13 cellular contexts compared by ENCODE assay signal in the genomic region with DNA sequence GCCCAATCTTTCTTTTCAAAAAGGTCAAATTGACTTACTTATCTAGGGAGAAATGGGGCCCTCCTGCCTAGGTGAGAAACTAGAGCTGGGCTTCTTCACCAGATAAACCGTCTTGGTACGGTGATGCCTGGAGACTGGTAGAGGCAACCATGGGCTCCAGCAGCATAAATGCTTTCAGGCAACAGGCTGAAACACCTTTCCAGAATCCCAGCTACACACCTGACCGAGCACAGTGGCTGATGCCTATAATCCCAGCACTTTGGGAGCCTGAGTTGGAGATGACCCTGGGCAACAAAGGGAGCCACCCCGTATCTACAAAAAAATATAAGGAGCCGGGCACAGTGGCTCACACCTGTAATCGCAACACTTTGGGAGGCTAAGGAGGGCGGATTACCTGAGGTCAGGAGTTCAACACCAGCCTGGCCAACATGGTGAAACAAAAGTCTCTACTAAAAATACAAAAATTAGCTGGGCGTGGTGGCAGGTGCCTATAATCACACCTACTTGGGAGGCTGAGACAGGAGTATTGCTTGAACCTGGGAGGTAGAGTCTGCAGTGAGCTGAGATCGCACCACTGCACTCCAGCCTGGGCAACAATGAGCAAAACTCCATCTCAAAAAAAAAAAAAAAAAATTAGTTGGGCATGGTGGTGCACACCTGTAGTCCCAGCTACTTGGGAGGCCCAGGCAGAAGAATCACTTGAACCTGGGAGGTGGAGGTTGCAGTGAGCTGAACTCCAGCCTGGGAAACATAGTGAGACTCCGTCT. TPM values are rescaled to one million over a fixed set of nuclear protein-coding genes. Genes with fewer than 3 reads are reported as not detected.
DNase-seq lines count a peak whose midpoint lies in the region; ATAC-seq and TF ChIP-seq lines count a peak whose summit lies in the region.
"Had no signal": no experiment of that assay in that cellular context is flagged by ENCODE, and none has a peak within 500 bp of the region (broad histone marks: within the 10 kb centered on the region; RNA-seq: fewer than 3 reads in every experiment).

No MANE protein-coding gene starts in this region.

- H3K4me2 ChIP-seq in neural cell (ENCODE audit: low read length) = no peak overlapping the region

- H4K20me1 ChIP-seq in neural cell (ENCODE audit: insufficient read depth) = peaks cover 16% of the 10 kb centered on the region

- no peak for TF ChIP-seq CTCF in neural cell (IDR thresholded peaks at IDR 0.05; ENCODE audit: poor library complexity, severe bottlenecking)

- H3K36me3 Mint-ChIP-seq in T-helper 17 cell (ENCODE audit: low read depth) = no peaks in the 10 kb centered on the region
- H3K36me3 Mint-ChIP-seq: natural killer cell treated with Interleukin-12 subunit alpha and Interleukin-12 subunit beta and Interleukin-15 and Interleukin-18, amount 100 ng/mL, for 72 hours had no signal

- H3K79me2 ChIP-seq in neural cell (replicated peaks; ENCODE audit: insufficient read depth, low read length) = peaks cover 15% of the 10 kb centered on the region

- DNase-seq in T-helper 17 cell (no peak), C1 segment of cervical spinal cord (lab: John Stamatoyannopoulos, UW) (no peak)
- DNase-seq in stimulated activated CD4-positive, alpha-beta T cell treated with anti-CD3 and anti-CD28 coated beads, Interleukin-12 subunit alpha, Interleukin-12 subunit beta, amount 100 ng/mL, for 4 hours = no peak
- DNase-seq: activated CD8-positive, alpha-beta T cell treated with anti-CD3 and anti-CD28 coated beads for 36 hours; activated effector memory CD4-positive, alpha-beta T cell treated with anti-CD3 and anti-CD28 coated beads, Interleukin-2, amount 50 U/mL, for 16 hours; anterior cingulate cortex; colonic mucosa; immature natural killer cell; IMR-90; NCI-H1048; NCI-H526 treated with DMSO at 0.1 percent for 48 hours had no signal

- TF ChIP-seq RAD21 in neural cell (conservative IDR thresholded peaks at IDR 0.05) = no peak

- peak overlapping the region; percentile 50 for H3K4me3 Mint-ChIP-seq in T-helper 17 cell
- H3K4me3 Mint-ChIP-seq: activated CD8-positive, alpha-beta T cell treated with anti-CD3 and anti-CD28 coated beads for 36 hours; immature natural killer cell; natural killer cell treated with Interleukin-12 subunit alpha and Interleukin-12 subunit beta and Interleukin-15 and Interleukin-18, amount 100 ng/mL, for 72 hours had no signal

- H3K4me3 ChIP-seq in neural cell (ENCODE audit: low read length) = no peak overlapping the region
- H3K4me3 ChIP-seq: colonic mucosa had no signal

- H3F3A ChIP-seq in neural cell (ENCODE audit: insufficient read depth, low read length, poor library complexity, severe bottlenecking) = no peaks in the 10 kb centered on the region

- H3K27ac Mint-ChIP-seq in T-helper 17 cell = no peak overlapping the region
- H3K27ac Mint-ChIP-seq: natural killer cell treated with Interleukin-12 subunit alpha and Interleukin-12 subunit beta and Interleukin-15 and Interleukin-18, amount 100 ng/mL, for 72 hours had no signal

- H3K9ac ChIP-seq in neural cell (ENCODE audit: low read length) = no peak overlapping the region

- no peak overlapping the region for H3K27ac ChIP-seq in neural cell (ENCODE audit: low read length)
- H3K27ac ChIP-seq: colonic mucosa had no signal

- H2AFZ ChIP-seq in neural cell (ENCODE audit: low read depth, low read length) = no peak overlapping the region

- no peaks in the 10 kb centered on the region for H3K9me3 ChIP-seq in T-helper 17 cell (ENCODE audit: control insufficient read depth, low read length, poor library complexity, severe bottlenecking)
- H3K9me3 ChIP-seq in neural cell (ENCODE audit: low read length) = no peaks in the 10 kb centered on the region
- H3K9me3 ChIP-seq: colonic mucosa had no signal

- H3K27me3 ChIP-seq in neural cell (ENCODE audit: insufficient read depth, low read depth, low read length) = no peaks in the 10 kb centered on the region
- H3K27me3 ChIP-seq: colonic mucosa had no signal

- TF ChIP-seq EP300 in neural cell (conservative IDR thresholded peaks at IDR 0.05; ENCODE audit: poor library complexity, severe bottlenecking) = no peak

- H3K36me3 ChIP-seq in neural cell (ENCODE audit: insufficient read depth, low read length) = peaks cover 21% of the 10 kb centered on the region

- H3K27me3 Mint-ChIP-seq in T-helper 17 cell = no peaks in the 10 kb centered on the region
- H3K27me3 Mint-ChIP-seq: activated CD8-positive, alpha-beta T cell treated with anti-CD3 and anti-CD28 coated beads for 36 hours; natural killer cell treated with Interleukin-12 subunit alpha and Interleukin-12 subunit beta and Interleukin-15 and Interleukin-18, amount 100 ng/mL, for 72 hours had no signal

- H3K4me1 Mint-ChIP-seq in T-helper 17 cell = no peaks in the 10 kb centered on the region

- no peaks in the 10 kb centered on the region for H3K9me2 ChIP-seq in neural cell (ENCODE audit: insufficient read depth, low read length)

- ATAC-seq in T-helper 17 cell = no peak
- ATAC-seq: activated CD8-positive, alpha-beta T cell treated with anti-CD3 and anti-CD28 coated beads for 36 hours; natural killer cell treated with Interleukin-12 subunit alpha and Interleukin-12 subunit beta and Interleukin-15 and Interleukin-18, amount 100 ng/mL, for 72 hours had no signal

TF ChIP-seq in neural cell, 6 proteins besides CTCF, POLR2A, EP300 and RAD21:
- TF ChIP-seq TAF1 (IDR thresholded peaks at IDR 0.05; ENCODE audit: low read depth) (no peak), SMC3 (conservative IDR thresholded peaks at IDR 0.05; ENCODE audit: poor library complexity) (no peak), POLR2AphosphoS5 (IDR thresholded peaks at IDR 0.05) (peak; percentile 35), EZH2 (IDR thresholded peaks at IDR 0.05; ENCODE audit: borderline replicate concordance, insufficient read depth, low read length, poor library complexity, severe bottlenecking) (no peak)
- TF ChIP-seq, protein P1, sequence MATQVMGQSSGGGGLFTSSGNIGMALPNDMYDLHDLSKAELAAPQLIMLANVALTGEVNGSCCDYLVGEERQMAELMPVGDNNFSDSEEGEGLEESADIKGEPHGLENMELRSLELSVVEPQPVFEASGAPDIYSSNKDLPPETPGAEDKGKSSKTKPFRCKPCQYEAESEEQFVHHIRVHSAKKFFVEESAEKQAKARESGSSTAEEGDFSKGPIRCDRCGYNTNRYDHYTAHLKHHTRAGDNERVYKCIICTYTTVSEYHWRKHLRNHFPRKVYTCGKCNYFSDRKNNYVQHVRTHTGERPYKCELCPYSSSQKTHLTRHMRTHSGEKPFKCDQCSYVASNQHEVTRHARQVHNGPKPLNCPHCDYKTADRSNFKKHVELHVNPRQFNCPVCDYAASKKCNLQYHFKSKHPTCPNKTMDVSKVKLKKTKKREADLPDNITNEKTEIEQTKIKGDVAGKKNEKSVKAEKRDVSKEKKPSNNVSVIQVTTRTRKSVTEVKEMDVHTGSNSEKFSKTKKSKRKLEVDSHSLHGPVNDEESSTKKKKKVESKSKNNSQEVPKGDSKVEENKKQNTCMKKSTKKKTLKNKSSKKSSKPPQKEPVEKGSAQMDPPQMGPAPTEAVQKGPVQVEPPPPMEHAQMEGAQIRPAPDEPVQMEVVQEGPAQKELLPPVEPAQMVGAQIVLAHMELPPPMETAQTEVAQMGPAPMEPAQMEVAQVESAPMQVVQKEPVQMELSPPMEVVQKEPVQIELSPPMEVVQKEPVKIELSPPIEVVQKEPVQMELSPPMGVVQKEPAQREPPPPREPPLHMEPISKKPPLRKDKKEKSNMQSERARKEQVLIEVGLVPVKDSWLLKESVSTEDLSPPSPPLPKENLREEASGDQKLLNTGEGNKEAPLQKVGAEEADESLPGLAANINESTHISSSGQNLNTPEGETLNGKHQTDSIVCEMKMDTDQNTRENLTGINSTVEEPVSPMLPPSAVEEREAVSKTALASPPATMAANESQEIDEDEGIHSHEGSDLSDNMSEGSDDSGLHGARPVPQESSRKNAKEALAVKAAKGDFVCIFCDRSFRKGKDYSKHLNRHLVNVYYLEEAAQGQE (IDR thresholded peaks at IDR 0.05; ENCODE audit: borderline replicate concordance) = no peak
TF ChIP-seq in neural cell: peak in this region for 1.

RNA-seq across cellular contexts. Expression of a gene that starts 8.0 kb away (rescaled TPM):
- 100 to 1,000 TPM; 326 to 362 TPM for total RNA-seq in T-helper 17 cell
- polyA plus RNA-seq in neural cell = 139 and 146 TPM in 2 replicates
- polyA minus RNA-seq in neural cell = 75.7 and 99.8 TPM in 2 replicates

RNA-seq across cellular contexts. Expression of a gene that starts 23.2 kb away (rescaled TPM):
- 1 to 10 TPM; 5.8 to 8.8 TPM for total RNA-seq in T-helper 17 cell
- polyA plus RNA-seq in neural cell = 1.5 and 2.0 TPM in 2 replicates
- 0.24 and 0.93 TPM in 2 replicates for polyA minus RNA-seq in neural cell

RNA-seq across cellular contexts. Expression of a gene that starts 25.8 kb away (rescaled TPM):
- 1 to 10 TPM; 1.1 to 1.4 TPM for total RNA-seq in T-helper 17 cell
- not detected in 2 replicates for polyA plus RNA-seq in neural cell
- polyA minus RNA-seq in neural cell = not detected in 2 replicates
- polyA plus RNA-seq: immature natural killer cell had no signal

RNA-seq across cellular contexts. Expression of a gene that starts 32.0 kb away (rescaled TPM):
- 1,000 to 10,000 TPM; 2,757 to 2,860 TPM for total RNA-seq in T-helper 17 cell
- polyA plus RNA-seq in neural cell = 292 and 297 TPM in 2 replicates
- polyA minus RNA-seq in neural cell = 108 and 122 TPM in 2 replicates

RNA-seq across cellular contexts. Expression of a gene that starts 34.1 kb away (rescaled TPM):
- 10 to 100 TPM in 1 of 2 donors, 1 to 10 TPM in 1; 8.3 to 24.3 TPM for total RNA-seq in T-helper 17 cell
- 3.4 and 9.3 TPM in 2 replicates for polyA plus RNA-seq in neural cell
- 1.7 and 2.4 TPM in 2 replicates for polyA minus RNA-seq in neural cell
